ENCODE assay signal across 16 cellular contexts in genomic region chr3:71545330-71545729, GRCh38. TPM values are rescaled to one million over a fixed set of nuclear protein-coding genes. Genes with fewer than 3 reads are reported as not detected.
DNase-seq lines count a peak whose midpoint lies in the region; ATAC-seq and TF ChIP-seq lines count a peak whose summit lies in the region.
"Had no signal": no experiment of that assay in that cellular context is flagged by ENCODE, and none has a peak within 500 bp of the region (broad histone marks: within the 10 kb centered on the region; RNA-seq: fewer than 3 reads in every experiment).

No MANE protein-coding gene starts in this region.

- H3K27me3 ChIP-seq in IMR-90 (ENCODE audit: control insufficient read depth, insufficient read depth, low read length) = no peaks in the 10 kb centered on the region
- H3K27me3 ChIP-seq in vagina = no peaks in the 10 kb centered on the region

- peaks cover 17% of the 10 kb centered on the region for H3K9me1 ChIP-seq in IMR-90 (ENCODE audit: insufficient read depth, low read length)

- no peak overlapping the region for H4K91ac ChIP-seq in IMR-90 (ENCODE audit: insufficient read depth, low read depth, low read length)

- DNase-seq in IMR-90 (peak; percentile 12), OCI-LY7 (ENCODE audit: low spot score) (no peak), fibroblast of peridontal ligament (ENCODE audit: extremely low read depth) (peak; percentile 34), NCI-H1694 (lab: John Stamatoyannopoulos, UW) (no peak), cerebellum (ENCODE audit: low spot score) (no peak), vagina (ENCODE audit: extremely low spot score in 2 of 2) (no peak), medulla oblongata (ENCODE audit: extremely low spot score) (no peak)
- DNase-seq: AML-193; Caco-2; CD4-positive, alpha-beta T cell; GDM1; GOT3; H7; HFFc6 had no signal

- TF ChIP-seq CTCF in IMR-90 (conservative IDR thresholded peaks at IDR 0.05; ENCODE audit: low read depth, low read length) (no peak), OCI-LY7 (conservative IDR thresholded peaks at IDR 0.05; ENCODE audit: low read length) (no peak), vagina (IDR thresholded peaks at IDR 0.05) (no peak)

- no peak overlapping the region for H2BK15ac ChIP-seq in IMR-90 (ENCODE audit: low read depth, low read length)

- peaks cover 70% of the 10 kb centered on the region for H3K79me2 ChIP-seq in OCI-LY7 (ENCODE audit: insufficient read depth, low read depth, low read length)

- H3K4me3 ChIP-seq in IMR-90 (ENCODE audit: insufficient read depth, low read depth, low read length) = no peak overlapping the region
- H3K4me3 ChIP-seq in OCI-LY7 (ENCODE audit: low read depth, low read length, poor library complexity, severe bottlenecking) = no peak overlapping the region
- no peak overlapping the region for H3K4me3 ChIP-seq in vagina
- H3K4me3 ChIP-seq: A549 had no signal

- H3K56ac ChIP-seq in IMR-90 (ENCODE audit: extremely low read depth, insufficient read depth, low read length) = no peak overlapping the region

- TF ChIP-seq RAD21 in IMR-90 (IDR thresholded peaks at IDR 0.05; ENCODE audit: low read length) = no peak

- H2AK9ac ChIP-seq in IMR-90 (replicated peaks; ENCODE audit: low read depth, low read length, poor library complexity) = no peak overlapping the region

- H2AK5ac ChIP-seq in IMR-90 (ENCODE audit: low read depth, low read length) = no peak overlapping the region

- CTCF ChIA-PET in IMR-90 (lab: Yijun Ruan, JAX) = interaction anchor here (0.6 kb wide), 1 partner anchor 127 kb away, joined by 3 read pairs; no protein-coding TSS in a partner anchor
- CTCF ChIA-PET in OCI-LY7 (lab: Charles Lee; ENCODE audit: unreplicated experiment) = no interaction called here

- H2BK20ac ChIP-seq in IMR-90 (ENCODE audit: low read depth, low read length) = no peak overlapping the region

- no peaks in the 10 kb centered on the region for H4K20me1 ChIP-seq in IMR-90 (ENCODE audit: insufficient read depth, low read length)
- no peaks in the 10 kb centered on the region for H4K20me1 ChIP-seq in OCI-LY7 (ENCODE audit: insufficient read depth, low read length)

- TF ChIP-seq POLR2A in IMR-90 (IDR thresholded peaks at IDR 0.05; ENCODE audit: low read depth, low read length) (no peak), vagina (IDR thresholded peaks at IDR 0.05) (no peak)

- no peak overlapping the region for H4K5ac ChIP-seq in IMR-90 (ENCODE audit: low read depth, low read length)

- BruUV-seq in IMR-90 (replicated peaks; lab: Mats Ljungman, UMichigan) (no TSS peak), OCI-LY7 (replicated peaks; lab: Mats Ljungman, UMichigan) (no TSS peak)

- no peak overlapping the region for H3K18ac ChIP-seq in IMR-90 (ENCODE audit: low read depth, low read length)

- POLR2A ChIA-PET in IMR-90 (lab: Charles Lee; ENCODE audit: unreplicated experiment) = no interaction called here
- POLR2A ChIA-PET in OCI-LY7 (lab: Charles Lee) = interaction anchor here (0.6 to 2.5 kb wide), 14 partner anchors 9 to 142 kb away, joined by 3 to 16 read pairs (median 6); no protein-coding TSS in a partner anchor

- H3K36me3 ChIP-seq in IMR-90 (ENCODE audit: control insufficient read depth, insufficient read depth, low read length) (no peaks in the 10 kb centered on the region), OCI-LY7 (ENCODE audit: insufficient read depth, low read length) (peaks cover 32% of the 10 kb centered on the region), vagina (no peaks in the 10 kb centered on the region)

- no peak overlapping the region for H3K23ac ChIP-seq in IMR-90 (ENCODE audit: low read depth, low read length)

- no peak for ATAC-seq in IMR-90 (ENCODE audit: low read depth)
- ATAC-seq: A549, HCT116 had no signal

- H4K8ac ChIP-seq in IMR-90 (ENCODE audit: low read depth in 2 of 2, low read length in 2 of 2) = no peak overlapping the region

- no peak overlapping the region for H3K27ac ChIP-seq in IMR-90 (ENCODE audit: insufficient read depth, low read length)
- H3K27ac ChIP-seq in OCI-LY7 (ENCODE audit: low read depth, low read length, poor library complexity, severe bottlenecking) = peak overlapping the region; percentile 85
- H3K27ac ChIP-seq in vagina = no peak overlapping the region
- H3K27ac ChIP-seq: A549 had no signal

- dilution Hi-C loops in IMR-90 (cut with HindIII; ENCODE audit: low sequenced_read_pairs, unreplicated experiment) = no loop called here

- peaks cover 19% of the 10 kb centered on the region for H3K4me1 ChIP-seq in IMR-90 (ENCODE audit: control insufficient read depth, insufficient read depth, low read length)
- peaks cover 84% of the 10 kb centered on the region for H3K4me1 ChIP-seq in OCI-LY7 (ENCODE audit: insufficient read depth, low read length, poor library complexity, severe bottlenecking)
- peaks cover 20% of the 10 kb centered on the region for H3K4me1 ChIP-seq in vagina

- H2BK120ac ChIP-seq in IMR-90 (ENCODE audit: low read depth, low read length) = no peak overlapping the region

- H3K4me2 ChIP-seq in IMR-90 (ENCODE audit: low read depth, low read length) (no peak overlapping the region), OCI-LY7 (ENCODE audit: low read length) (peak overlapping the region; percentile 58)
- H3K4me2 ChIP-seq: A549 had no signal

- no CpG with 5 or more reads among the region's 2 CpGs for WGBS in IMR-90 (ENCODE audit: extremely low coverage in 2 of 2, insufficient read length in 1 of 2), 2 experiments

- in situ Hi-C loops in IMR-90 (cut with MboI; ENCODE audit: low sequenced_read_pairs) = no loop called here

- H3K9me3 ChIP-seq in IMR-90 (ENCODE audit: control insufficient read depth, insufficient read depth, low read length) = no peaks in the 10 kb centered on the region
- H3K9me3 ChIP-seq in OCI-LY7 (ENCODE audit: low read length) = no peaks in the 10 kb centered on the region
- H3K9me3 ChIP-seq in vagina = no peaks in the 10 kb centered on the region
- H3K9me3 ChIP-seq: A549, Caco-2 had no signal

- no peak overlapping the region for H3K4ac ChIP-seq in IMR-90 (ENCODE audit: low read depth, low read length)

- H3K9me2 ChIP-seq in OCI-LY7 (ENCODE audit: insufficient read depth, low read length) = no peaks in the 10 kb centered on the region

- H2AFZ ChIP-seq in IMR-90 (replicated peaks; ENCODE audit: low read length, poor library complexity) (no peak overlapping the region), OCI-LY7 (ENCODE audit: low read length) (no peak overlapping the region)

- H3K79me1 ChIP-seq in IMR-90 (ENCODE audit: low read depth in 1 of 2, low read length in 2 of 2) = peaks cover 13 to 61% of the 10 kb centered on the region in 2 experiments

- H2BK5ac ChIP-seq in IMR-90 (ENCODE audit: low read depth, low read length, poor library complexity, severe bottlenecking) = no peak overlapping the region

- H3K14ac ChIP-seq in IMR-90 (replicated peaks; ENCODE audit: low read depth, low read length) = no peak overlapping the region

- intact Hi-C loops in IMR-90 (cut with micrococcal nuclease) = no loop called here
- intact Hi-C loops in OCI-LY7 (cut with micrococcal nuclease; ENCODE audit: unreplicated experiment) = loop anchor here (10.0 kb wide), 1 partner anchor 559 kb away; no protein-coding TSS in a partner anchor
- intact Hi-C loops in vagina (cut with DNase I) = no loop called here

- no peak overlapping the region for H3K9ac ChIP-seq in IMR-90 (ENCODE audit: low read depth, low read length)

TF ChIP-seq in IMR-90, 13 proteins besides CTCF, POLR2A, EP300 and RAD21:
- TF ChIP-seq NFE2L2 (IDR thresholded peaks at IDR 0.05; ENCODE audit: low read depth, low read length) (no peak), MAFK (IDR thresholded peaks at IDR 0.05; ENCODE audit: low read depth, low read length) (no peak), CHD1 (IDR thresholded peaks at IDR 0.05; ENCODE audit: low read depth, low read length) (no peak), ELK1 (IDR thresholded peaks at IDR 0.05; ENCODE audit: borderline replicate concordance, low read depth, low read length) (no peak), USF2 (IDR thresholded peaks at IDR 0.05; ENCODE audit: low read depth, low read length) (no peak), BHLHE40 (IDR thresholded peaks at IDR 0.05; ENCODE audit: low read depth, low read length) (no peak)

RNA-seq across cellular contexts. Expression of gene FOXP1, which starts 38.2 kb away (rescaled TPM):
- 128 and 132 TPM in 2 replicates for total RNA-seq in IMR-90 (2012; rRNA removed)
- polyA plus RNA-seq in IMR-90 (2012; rRNA removed) = 37.0 and 43.3 TPM in 2 replicates
- 9.9 and 20.0 TPM in 2 replicates for polyA plus RNA-seq in IMR-90 (2012; cell fraction: cytosol; rRNA removed)
- polyA plus RNA-seq in IMR-90 (2012; cell fraction: nucleus; rRNA removed; ENCODE audit: low replicate concordance) = 21.2 and 46.2 TPM in 2 replicates
- total RNA-seq in OCI-LY7 (2014; rRNA removed; shearing (Covaris generic)) = 67.2 and 87.3 TPM in 2 replicates
- 151 and 168 TPM in 2 replicates for total RNA-seq in OCI-LY7 (2022)
- total RNA-seq in cerebellum = 94.3 TPM
- 128 TPM for total RNA-seq in vagina

Comparison
In these comparisons a context has a peak if more than half of its experiments do, and no peak if none do; other contexts are left out.
1. DNase-seq: peak in IMR-90 (single experiment) and fibroblast of peridontal ligament (single experiment); none in OCI-LY7 (single experiment), NCI-H1694 (single experiment), cerebellum (single experiment), vagina (0 of 2) and medulla oblongata (single experiment).